2 cellular contexts compared by ENCODE assay signal in genomic region chr1:206716519-206717236, GRCh38.
TF ChIP-seq lines count a peak whose summit lies in the region.

No MANE protein-coding gene starts in this region.

TF ChIP-seq in liver, 16 proteins besides CTCF, POLR2A, EP300 and RAD21:
- TF ChIP-seq MAX (IDR thresholded peaks at IDR 0.05) = no peak
- no peak for TF ChIP-seq TAF1 (conservative IDR thresholded peaks at IDR 0.05)
- no peak for TF ChIP-seq YY1 (IDR thresholded peaks at IDR 0.05)
- TF ChIP-seq HNF4A (conservative IDR thresholded peaks at IDR 0.05) = no peak
- TF ChIP-seq ZBTB33 (IDR thresholded peaks at IDR 0.05) = no peak
- no peak for TF ChIP-seq SP1 (IDR thresholded peaks at IDR 0.05)
- no peak for TF ChIP-seq NR2F2 (IDR thresholded peaks at IDR 0.05)
- no peak for TF ChIP-seq GABPA (IDR thresholded peaks at IDR 0.05 in 1 of 2, conservative IDR thresholded peaks at IDR 0.05 in 1 of 2)
- no peak for TF ChIP-seq RXRA (IDR thresholded peaks at IDR 0.05)
- no peak for TF ChIP-seq HNF4G (IDR thresholded peaks at IDR 0.05)
- TF ChIP-seq EGR1 (IDR thresholded peaks at IDR 0.05; ENCODE audit: low read depth in 2 of 2) = no peak
- no peak for TF ChIP-seq FOXA2 (IDR thresholded peaks at IDR 0.05)
- TF ChIP-seq JUND (IDR thresholded peaks at IDR 0.05) = no peak
- no peak for TF ChIP-seq FOXA1 (IDR thresholded peaks at IDR 0.05)
- TF ChIP-seq ATF3 (IDR thresholded peaks at IDR 0.05) = no peak
- TF ChIP-seq REST (IDR thresholded peaks at IDR 0.05) = no peak

TF ChIP-seq in HepG2, 621 proteins besides CTCF, POLR2A, EP300 and RAD21:
- no peak for TF ChIP-seq AKAP8 (CRISPR knock-in tag; IDR thresholded peaks at IDR 0.05)
- TF ChIP-seq ZNF644 (CRISPR knock-in tag; IDR thresholded peaks at IDR 0.05; ENCODE audit: low read depth) = no peak
- no peak for TF ChIP-seq ZNF709 (CRISPR knock-in tag; IDR thresholded peaks at IDR 0.05)
- TF ChIP-seq ZMYM2 (CRISPR knock-in tag; IDR thresholded peaks at IDR 0.05) = no peak
- no peak for TF ChIP-seq SAFB2 (CRISPR knock-in tag; IDR thresholded peaks at IDR 0.05; ENCODE audit: borderline replicate concordance, low read depth)
- TF ChIP-seq CBX5 (CRISPR knock-in tag; IDR thresholded peaks at IDR 0.05; ENCODE audit: borderline replicate concordance) = no peak
- TF ChIP-seq E2F5 (CRISPR knock-in tag; conservative IDR thresholded peaks at IDR 0.05) = no peak
- no peak for TF ChIP-seq BRF2 (CRISPR knock-in tag; IDR thresholded peaks at IDR 0.05)
- no peak for TF ChIP-seq KDM1A (CRISPR knock-in tag; IDR thresholded peaks at IDR 0.05)
- no peak for TF ChIP-seq RFX3 (CRISPR knock-in tag; IDR thresholded peaks at IDR 0.05)
- TF ChIP-seq ZNF382 (CRISPR knock-in tag; IDR thresholded peaks at IDR 0.05; ENCODE audit: borderline replicate concordance) = no peak
- TF ChIP-seq HMGXB4 (CRISPR knock-in tag; IDR thresholded peaks at IDR 0.05; ENCODE audit: borderline replicate concordance in 1 of 2, low read depth in 1 of 2) = no peak
- no peak for TF ChIP-seq THAP9 (CRISPR knock-in tag; IDR thresholded peaks at IDR 0.05; ENCODE audit: borderline replicate concordance)
- no peak for TF ChIP-seq HMG20A (CRISPR knock-in tag; IDR thresholded peaks at IDR 0.05; ENCODE audit: borderline replicate concordance)
- no peak for TF ChIP-seq HOXA9 (CRISPR knock-in tag; IDR thresholded peaks at IDR 0.05; ENCODE audit: borderline replicate concordance)
